Comparison of ENCODE assay signal across 30 cellular contexts in the genomic region with DNA sequence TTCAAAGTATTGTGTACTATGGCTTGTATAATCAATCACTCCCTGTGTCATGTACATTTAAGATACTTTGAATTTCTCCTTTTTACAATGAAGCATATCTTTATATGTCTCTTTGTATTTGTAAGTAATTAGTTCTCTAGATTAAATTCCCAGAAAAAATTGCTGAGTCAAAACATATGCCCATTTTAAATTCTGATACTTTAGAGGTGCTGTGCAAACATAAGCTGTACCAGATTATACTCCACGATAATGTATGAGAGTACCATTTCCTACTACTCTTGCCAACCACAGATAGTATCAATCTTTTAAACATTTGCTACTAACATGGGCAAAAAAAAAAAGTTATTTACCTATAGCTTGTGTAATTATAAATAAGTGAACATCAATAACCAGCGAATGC.
"Had no signal": no experiment of that assay in that cellular context is flagged by ENCODE, and none has a peak within 500 bp of the region (broad histone marks: within the 10 kb centered on the region; RNA-seq: fewer than 3 reads in every experiment).

No MANE protein-coding gene starts in this region.

- H3K4me1 ChIP-seq: SJCRH30 had no signal

- DNase-seq: activated CD4-positive, alpha-beta T cell treated with anti-CD3 and anti-CD28 coated beads for 1 hour; activated CD4-positive, alpha-beta T cell treated with anti-CD3 and anti-CD28 coated beads for 48 hours; activated CD4-positive, CD25-positive, alpha-beta regulatory T cell; activated CD8-positive, alpha-beta T cell treated with anti-CD3 and anti-CD28 coated beads for 36 hours; activated gamma-delta T cell treated with Interleukin-2 at 50 U/mL for 16 hours; activated naive CD4-positive, alpha-beta T cell treated with anti-CD3 and anti-CD28 coated beads for 36 hours; activated T-cell treated with anti-CD3 and anti-CD28 coated beads, Interleukin-2, amount 50 U/mL, for 24 hours; adrenal gland; body of pancreas; caudate nucleus; cerebellar nuclear complex; Karpas-422; NCI-H1105; NCI-H1417 treated with DMSO at 0.1 percent for 48 hours; NCI-H1694; NCI-H1930; NCI-H2081 treated with DMSO at 0.1 percent for 48 hours; NCI-H226; NCI-H446 treated with DMSO at 0.1 percent for 48 hours; NCI-H524; NCI-H69; SHP77; SJCRH30; SK-N-SH; WERI-Rb-1 had no signal

- H3K9ac ChIP-seq: SK-N-SH had no signal

- H3K4me2 ChIP-seq: SK-N-SH had no signal

- H3K27me3 ChIP-seq: adrenal gland, body of pancreas, SJCRH30 had no signal

- H3K27ac ChIP-seq: adrenal gland, body of pancreas, SJCRH30 had no signal

- FAIRE-seq: astrocyte, bronchial epithelial cell, TTC549 had no signal

- ATAC-seq: activated CD8-positive, alpha-beta T cell treated with anti-CD3 and anti-CD28 coated beads for 36 hours; activated naive CD4-positive, alpha-beta T cell treated with anti-CD3 and anti-CD28 coated beads, Interleukin-2, amount 50 U/mL, for 72 hours; body of pancreas; Panc1 had no signal

- H3K9me3 ChIP-seq: adrenal gland, body of pancreas, SJCRH30, SK-N-SH had no signal

- H3K4me3 ChIP-seq: adrenal gland, body of pancreas, SJCRH30 had no signal
